8 cellular contexts compared by ENCODE assay signal in the genomic region with DNA sequence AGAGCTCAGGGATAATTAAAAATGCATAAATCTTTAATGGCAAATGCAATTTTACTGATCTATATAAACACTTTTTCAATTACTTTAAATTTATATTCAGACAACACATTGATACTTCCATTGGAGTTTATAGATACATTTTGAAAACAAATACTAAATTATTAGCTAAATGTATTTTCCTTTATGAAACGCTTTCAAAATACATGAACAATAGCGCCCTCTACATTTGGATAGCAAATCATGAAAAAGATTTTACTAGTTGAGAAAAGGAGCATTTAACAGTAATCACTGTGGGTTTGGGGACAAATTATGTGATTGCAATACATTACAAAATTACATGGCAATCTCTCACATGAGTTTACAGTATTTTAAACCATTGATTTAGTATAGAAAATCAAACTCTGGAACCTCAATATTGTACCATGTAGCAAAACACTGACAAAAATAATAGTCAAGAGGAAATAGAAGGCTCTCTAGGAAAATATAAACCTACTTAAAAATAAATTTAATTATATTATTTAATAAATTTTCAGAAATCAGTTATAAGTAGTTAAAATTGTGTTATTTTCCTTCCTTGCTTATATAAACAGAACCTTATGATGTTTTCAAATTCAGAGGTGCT.
DNase-seq lines count a peak whose midpoint lies in the region; ATAC-seq, FAIRE-seq and TF ChIP-seq lines count a peak whose summit lies in the region.

No MANE protein-coding gene starts in this region.

- TF ChIP-seq CTCF in A673 (conservative IDR thresholded peaks at IDR 0.05; ENCODE audit: low read depth, low read length) (peak; percentile 77), GM12873 (IDR thresholded peaks at IDR 0.05; ENCODE audit: insufficient read depth, low read depth, low read length, missing control alignments) (peak; percentile 26), OCI-LY3 (IDR thresholded peaks at IDR 0.05; ENCODE audit: low read depth, low read length) (peak; percentile 75), fibroblast of pulmonary artery (IDR thresholded peaks at IDR 0.05; ENCODE audit: low read length, missing control alignments) (peak; percentile 53)

- H3K27me3 ChIP-seq in A673 (replicated peaks; ENCODE audit: insufficient read depth, low read depth, low read length, poor library complexity): no peaks in the 10 kb centered on the region
- no peaks in the 10 kb centered on the region for H3K27me3 ChIP-seq in OCI-LY3 (ENCODE audit: low read depth, low read length)

- H3K36me3 ChIP-seq in A673 (ENCODE audit: insufficient read depth, low read length, poor library complexity, severe bottlenecking) (no peaks in the 10 kb centered on the region), OCI-LY3 (replicated peaks; ENCODE audit: low read depth, low read length) (no peaks in the 10 kb centered on the region)

- no peaks in the 10 kb centered on the region for H4K20me1 ChIP-seq in OCI-LY3 (ENCODE audit: insufficient read depth, low read length)

- DNase-seq in A673 (ENCODE audit: low spot score) (peak; percentile 62), fibroblast of pulmonary artery (ENCODE audit: low read depth) (peak; percentile 33), HTR-8/SVneo (ENCODE audit: insufficient read length, low spot score) (no peak)
- DNase-seq in activated CD4-positive, alpha-beta T cell treated with anti-CD3 and anti-CD28 coated beads for 36 hours: no peak
- DNase-seq in activated effector memory CD4-positive, alpha-beta T cell treated with anti-CD3 and anti-CD28 coated beads, Interleukin-2, amount 50 U/mL, for 16 hours: no peak

- no peak for FAIRE-seq in HTR-8/SVneo (lab: Jason Lieb, UNC)

- CTCF ChIA-PET in A673 (lab: Charles Lee): interaction anchor here (0.6 to 1.3 kb wide), 2 partner anchors 224 to 233 kb away, joined by 3 to 5 read pairs; no protein-coding TSS in a partner anchor
- CTCF ChIA-PET in activated CD4-positive, alpha-beta T cell treated with anti-CD3 and anti-CD28 coated beads for 36 hours (lab: Charles Lee): no interaction called here

- no peak overlapping the region for H3K4me2 ChIP-seq in OCI-LY3 (ENCODE audit: low read length)

- H3K36me3 Mint-ChIP-seq in activated CD4-positive, alpha-beta T cell treated with anti-CD3 and anti-CD28 coated beads for 36 hours (ENCODE audit: low read depth): no peaks in the 10 kb centered on the region

- ATAC-seq in activated CD4-positive, alpha-beta T cell treated with anti-CD3 and anti-CD28 coated beads for 36 hours: no peak
- ATAC-seq in HG02571 (IDR thresholded peaks at IDR 0.05; ENCODE audit: unreplicated experiment): no peak

- H3K9me3 Mint-ChIP-seq in activated CD4-positive, alpha-beta T cell treated with anti-CD3 and anti-CD28 coated beads for 36 hours (ENCODE audit: low read depth): no peaks in the 10 kb centered on the region

- H3K27ac ChIP-seq in A673 (ENCODE audit: low read depth, low read length, poor library complexity, severe bottlenecking) (no peak overlapping the region), OCI-LY3 (ENCODE audit: low read length) (no peak overlapping the region)

- H3K9ac ChIP-seq in OCI-LY3 (ENCODE audit: low read length): no peak overlapping the region

- H3K4me1 Mint-ChIP-seq in activated CD4-positive, alpha-beta T cell treated with anti-CD3 and anti-CD28 coated beads for 36 hours: no peaks in the 10 kb centered on the region

- no peak overlapping the region for H2AFZ ChIP-seq in OCI-LY3 (ENCODE audit: low read depth, low read length)

- POLR2A ChIA-PET in A673 (lab: Charles Lee; ENCODE audit: low non-redundant PET): no interaction called here
- POLR2A ChIA-PET in activated CD4-positive, alpha-beta T cell treated with anti-CD3 and anti-CD28 coated beads for 36 hours (lab: Charles Lee): no interaction called here

- no TSS peak for BruUV-seq in A673 (replicated peaks; lab: Mats Ljungman, UMichigan)

- H3K27me3 Mint-ChIP-seq in activated CD4-positive, alpha-beta T cell treated with anti-CD3 and anti-CD28 coated beads for 36 hours: no peaks in the 10 kb centered on the region

- H3K79me2 ChIP-seq in OCI-LY3 (ENCODE audit: low read length): no peaks in the 10 kb centered on the region

- no peak overlapping the region for H3K27ac Mint-ChIP-seq in activated CD4-positive, alpha-beta T cell treated with anti-CD3 and anti-CD28 coated beads for 36 hours

- no peaks in the 10 kb centered on the region for H3K9me3 ChIP-seq in A673 (ENCODE audit: low read depth, low read length, poor library complexity, severe bottlenecking)
- H3K9me3 ChIP-seq in OCI-LY3 (ENCODE audit: insufficient read depth, low read length): no peaks in the 10 kb centered on the region

- no peak overlapping the region for H3K4me3 Mint-ChIP-seq in activated CD4-positive, alpha-beta T cell treated with anti-CD3 and anti-CD28 coated beads for 36 hours

- H3K4me3 ChIP-seq in A673 (ENCODE audit: low read depth, low read length, poor library complexity, severe bottlenecking) (no peak overlapping the region), OCI-LY3 (ENCODE audit: low read length) (no peak overlapping the region), fibroblast of pulmonary artery (replicated peaks; ENCODE audit: low read depth, low read length) (no peak overlapping the region)

- H3K4me1 ChIP-seq in A673 (ENCODE audit: insufficient read depth, low read length, poor library complexity, severe bottlenecking) (peaks cover 22% of the 10 kb centered on the region), OCI-LY3 (ENCODE audit: low read length) (peaks cover 31% of the 10 kb centered on the region)

- intact Hi-C loops in A673 (cut with micrococcal nuclease; ENCODE audit: unreplicated experiment): loop anchor here (5.0 to 10.0 kb wide), 2 partner anchors 235 to 862 kb away; no protein-coding TSS in a partner anchor
- intact Hi-C loops in activated CD4-positive, alpha-beta T cell treated with anti-CD3 and anti-CD28 coated beads for 36 hours (cut with DNase I, micrococcal nuclease): no loop called here

Comparison
In these comparisons a context has a peak if more than half of its experiments do, and no peak if none do; other contexts are left out.
1. DNase-seq: peak in A673 (single experiment) and fibroblast of pulmonary artery (single experiment); none in activated CD4-positive, alpha-beta T cell treated with anti-CD3 and anti-CD28 coated beads for 36 hours (single experiment), HTR-8/SVneo (single experiment) and activated effector memory CD4-positive, alpha-beta T cell treated with anti-CD3 and anti-CD28 coated beads, Interleukin-2, amount 50 U/mL, for 16 hours (single experiment).
2. CTCF ChIP-seq: peak in every context shown above with its lines; median percentile 77 in A673; 75 in OCI-LY3; 53 in fibroblast of pulmonary artery; 26 in GM12873.